Comparison of ENCODE assay signal across 8 cellular contexts in genomic region chr1:8211620-8212442, GRCh38.
DNase-seq lines count a peak whose midpoint lies in the region; ATAC-seq and TF ChIP-seq lines count a peak whose summit lies in the region.

No MANE protein-coding gene starts in this region.

- DNase-seq in GM03348 (ENCODE audit: low spot score) = peak; percentile 93
- DNase-seq in Panc1 (ENCODE audit: low read depth, low spot score) = peak; percentile 97
- DNase-seq in esophagus squamous epithelium (lab: John Stamatoyannopoulos, UW) = no peak
- peak; percentile 89 to 96 for DNase-seq in trophoblast cell
- DNase-seq in superior temporal gyrus (ENCODE audit: extremely low spot score) = no peak

- in situ Hi-C loops in Panc1 (cut with HindIII; ENCODE audit: low pct_unique_long_range_greater_than_20kb, low sequenced_read_pairs) = no loop called here

- intact Hi-C loops in Panc1 (cut with micrococcal nuclease; ENCODE audit: unreplicated experiment) (loop anchor here (5.0 kb wide), 1 partner anchor 90 kb away; no protein-coding TSS in a partner anchor), esophagus squamous epithelium (cut with DNase I) (no loop called here)

- H4K91ac ChIP-seq in trophoblast cell (ENCODE audit: low read depth, low read length) = peak overlapping the region; percentile 80

- peak overlapping the region; percentile 54 for H2BK120ac ChIP-seq in trophoblast cell (ENCODE audit: insufficient read depth, low read length, poor library complexity)

- peak overlapping the region; percentile 5 for H3K4ac ChIP-seq in trophoblast cell (ENCODE audit: low read depth, low read length)

- WGBS in esophagus squamous epithelium, 2 donors = 25 to 42% methylated on average over 26 to 29 of the region's 32 CpGs
- no CpG with 5 or more reads among the region's 32 CpGs for WGBS in trophoblast cell (ENCODE audit: extremely low coverage, insufficient coverage, insufficient read length)

- peak overlapping the region; percentile 40 for H4K12ac ChIP-seq in trophoblast cell (ENCODE audit: low read depth, low read length)

- H3K4me3 ChIP-seq in Panc1 (ENCODE audit: low read depth in 2 of 2, low read length in 2 of 2) = no peak overlapping the region
- peak overlapping the region in 1 of 4 donors; percentile 29 for H3K4me3 ChIP-seq in esophagus squamous epithelium
- H3K4me3 ChIP-seq in trophoblast cell (ENCODE audit: low read depth, low read length) = no peak overlapping the region

- H3K4me2 ChIP-seq in trophoblast cell (ENCODE audit: low read length) = no peak overlapping the region

- H3K4me1 ChIP-seq in Panc1 (ENCODE audit: control insufficient read depth, insufficient read depth, low read length) (peaks cover 44% of the 10 kb centered on the region), esophagus squamous epithelium (peaks cover 1 to 31% (median 3%) of the 10 kb centered on the region in 3 donors), trophoblast cell (ENCODE audit: control insufficient read depth in 1 of 2, insufficient read depth in 2 of 2, low read length in 2 of 2) (peaks cover 38 to 50% of the 10 kb centered on the region in 2 experiments)

- TSS peak; percentile 99 for BruUV-seq in Panc1 (replicated peaks; lab: Mats Ljungman, UMichigan)

- H3K79me1 ChIP-seq in trophoblast cell (ENCODE audit: low read length) = peaks cover 58% of the 10 kb centered on the region

- TF ChIP-seq CTCF in Panc1 (IDR thresholded peaks at IDR 0.05) = no peak
- no peak for TF ChIP-seq CTCF in esophagus squamous epithelium (IDR thresholded peaks at IDR 0.05)

- H3K14ac ChIP-seq in trophoblast cell (ENCODE audit: low read length) = peak overlapping the region; percentile 48

- peak overlapping the region; percentile 17 for H2AK5ac ChIP-seq in trophoblast cell (ENCODE audit: low read length)

- H3K36me3 ChIP-seq in Panc1 (ENCODE audit: control insufficient read depth, insufficient read depth, low read length) (no peaks in the 10 kb centered on the region), esophagus squamous epithelium (no peaks in the 10 kb centered on the region), trophoblast cell (ENCODE audit: control insufficient read depth in 1 of 2, insufficient read depth in 2 of 2, low read length in 2 of 2) (no peaks in the 10 kb centered on the region)

- H3K18ac ChIP-seq in trophoblast cell (ENCODE audit: low read length) = peak overlapping the region; percentile 17

- H2AFZ ChIP-seq in trophoblast cell (ENCODE audit: insufficient read depth, low read length, poor library complexity) = peak overlapping the region; percentile 20

- peaks cover 4% of the 10 kb centered on the region for H3K79me2 ChIP-seq in trophoblast cell (ENCODE audit: control insufficient read depth, insufficient read depth, low read length, poor library complexity)

- ATAC-seq in Panc1 (peak; percentile 88), HG02763 (IDR thresholded peaks at IDR 0.05; ENCODE audit: unreplicated experiment) (no peak), GM19328 (IDR thresholded peaks at IDR 0.05; ENCODE audit: unreplicated experiment) (no peak), GM21423 (IDR thresholded peaks at IDR 0.05; ENCODE audit: unreplicated experiment) (no peak)

- H3K27me3 ChIP-seq in Panc1 (ENCODE audit: control insufficient read depth, insufficient read depth, low read length) = no peaks in the 10 kb centered on the region
- H3K27me3 ChIP-seq in esophagus squamous epithelium = peaks cover 0 to 19% (median 0%) of the 10 kb centered on the region in 4 donors
- no peaks in the 10 kb centered on the region for H3K27me3 ChIP-seq in trophoblast cell (ENCODE audit: insufficient read depth, low read length)

- peak overlapping the region; percentile 94 for H2BK12ac ChIP-seq in trophoblast cell (ENCODE audit: low read length)

- peak overlapping the region; percentile 61 for H2BK5ac ChIP-seq in trophoblast cell (ENCODE audit: low read depth, low read length, poor library complexity)

- POLR2A ChIA-PET in Panc1 (lab: Charles Lee) = interaction anchor here (0.6 to 1.2 kb wide), 6 partner anchors 8 to 536 kb away, joined by 3 to 6 read pairs (median 4); no protein-coding TSS in a partner anchor

- H4K8ac ChIP-seq in trophoblast cell (ENCODE audit: low read depth, low read length) = peak overlapping the region; percentile 67

- no peak overlapping the region for H3K23ac ChIP-seq in trophoblast cell (ENCODE audit: low read length)

- TF ChIP-seq POLR2A in esophagus squamous epithelium (IDR thresholded peaks at IDR 0.05) = peak in 1 of 4 donors; percentile 34

- H3K27ac ChIP-seq in Panc1 (ENCODE audit: low read length) (peak overlapping the region; percentile 99), esophagus squamous epithelium (peak overlapping the region in 3 of 4 donors; percentile 30 to 71 (median 59)), trophoblast cell (ENCODE audit: low read depth, low read length) (peak overlapping the region; percentile 86)

- CTCF ChIA-PET in Panc1 (lab: Charles Lee) = interaction anchor here (0.7 kb wide), 2 partner anchors 10 to 63 kb away, joined by 3 to 5 read pairs; no protein-coding TSS in a partner anchor

- H3K9ac ChIP-seq in trophoblast cell (ENCODE audit: low read length) = no peak overlapping the region

- H3K9me3 ChIP-seq in Panc1 (ENCODE audit: control insufficient read depth, insufficient read depth, low read depth, low read length) (no peaks in the 10 kb centered on the region), esophagus squamous epithelium (no peaks in the 10 kb centered on the region), trophoblast cell (ENCODE audit: insufficient read depth, low read depth, low read length) (no peaks in the 10 kb centered on the region)

Comparison
In these comparisons a context has a peak if more than half of its experiments do, and no peak if none do; other contexts are left out.
1. DNase-seq: peak in GM03348 (single experiment), Panc1 (single experiment) and trophoblast cell (2 of 2); none in esophagus squamous epithelium (single experiment) and superior temporal gyrus (single experiment).
2. Peak in every context shown above with its lines, with median percentiles within 50 percentile points of each other: H3K27ac ChIP-seq.